23 cellular contexts compared by ENCODE assay signal in the genomic region with DNA sequence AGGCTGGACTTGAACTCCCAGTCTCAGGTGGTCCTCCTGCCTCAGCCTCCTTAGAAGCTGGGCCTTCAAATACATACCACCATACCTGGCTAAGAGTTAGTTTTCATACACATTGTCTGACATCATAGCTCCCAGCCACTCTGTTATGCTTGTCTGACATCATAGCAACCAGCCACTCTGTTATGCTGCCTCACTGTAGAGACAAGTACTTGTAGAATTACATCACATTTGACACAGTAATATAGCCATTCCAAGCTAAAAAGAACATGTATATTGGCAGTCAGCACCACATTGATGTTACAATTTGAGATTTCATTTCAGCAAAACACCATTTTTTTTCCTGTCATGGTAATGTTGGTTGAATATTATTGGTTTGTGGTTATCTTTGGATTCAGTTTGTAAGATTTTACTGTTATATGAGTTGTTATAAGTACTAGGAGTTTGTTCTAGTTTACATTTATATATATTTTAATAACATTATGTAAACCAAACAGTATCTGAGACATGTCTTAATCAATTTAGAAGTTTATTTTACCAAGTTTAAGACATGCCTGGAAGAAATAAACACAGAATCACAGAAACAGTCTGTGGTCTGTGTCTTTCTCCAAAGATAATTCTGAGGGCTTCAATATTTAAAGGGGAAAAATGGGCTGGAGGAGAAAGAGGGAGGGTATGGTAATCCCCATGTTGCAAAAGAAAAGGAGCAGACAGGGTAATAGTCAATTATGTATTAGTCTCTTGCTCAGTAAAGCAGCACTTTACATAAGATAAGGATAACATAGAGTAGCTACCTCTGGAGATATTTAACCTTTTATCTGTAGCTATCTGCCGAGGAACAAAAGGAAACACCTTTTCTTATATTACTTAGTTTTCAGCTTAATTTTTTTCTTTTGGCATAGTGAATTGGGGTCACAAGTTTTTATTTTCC. TPM values are rescaled to one million over a fixed set of nuclear protein-coding genes. Genes with fewer than 3 reads are reported as not detected.
DNase-seq lines count a peak whose midpoint lies in the region; ATAC-seq, FAIRE-seq and TF ChIP-seq lines count a peak whose summit lies in the region.
"Had no signal": no experiment of that assay in that cellular context is flagged by ENCODE, and none has a peak within 500 bp of the region (broad histone marks: within the 10 kb centered on the region; RNA-seq: fewer than 3 reads in every experiment).

No MANE protein-coding gene starts in this region.

- POLR2A ChIA-PET in H1 (lab: Charles Lee; ENCODE audit: partially characterized antibody) = no interaction called here

- no peak for TF ChIP-seq POLR2A in H1 (IDR thresholded peaks at IDR 0.05; ENCODE audit: control extremely low read depth in 1 of 2, low read depth in 2 of 2, low read length in 2 of 2)

- H3K14ac ChIP-seq in H1 (ENCODE audit: insufficient read length) (no peak overlapping the region), mesenchymal stem cell (ENCODE audit: low read length in 2 of 2) (no peak overlapping the region)

- no peak for TF ChIP-seq RAD21 in H1 (IDR thresholded peaks at IDR 0.05 in 1 of 2, conservative IDR thresholded peaks at IDR 0.05 in 1 of 2; ENCODE audit: low read depth in 2 of 2, low read length in 2 of 2)

- H3K23ac ChIP-seq in H1 (ENCODE audit: insufficient read length) = no peak overlapping the region
- H3K23ac ChIP-seq in mesenchymal stem cell (ENCODE audit: low read length in 2 of 2) = no peak overlapping the region

- no peak overlapping the region for H3K4me3 Mint-ChIP-seq in activated naive CD8-positive, alpha-beta T cell treated with anti-CD3 and anti-CD28 coated beads, Interleukin-2, amount 50 U/mL, for 24 hours
- H3K4me3 Mint-ChIP-seq: activated CD4-positive, alpha-beta T cell treated with anti-CD3 and anti-CD28 coated beads, Interleukin-2, amount 10 ng/mL, durations not matched to agents 7 days and 5 days; CD14-positive monocyte had no signal

- H3K18ac ChIP-seq in H1 (ENCODE audit: extremely low read depth, low read length) (no peak overlapping the region), mesenchymal stem cell (ENCODE audit: low read depth in 1 of 2, low read length in 2 of 2) (no peak overlapping the region)

- H3K4me1 ChIP-seq in H1 (replicated peaks in 1 of 4; ENCODE audit: control insufficient read depth in 3 of 4, insufficient read depth in 4 of 4, low read length in 3 of 4) (peaks cover 0 to 3% (median 0%) of the 10 kb centered on the region in 4 experiments; a peak in 2 of 7 replicates), mesenchymal stem cell (ENCODE audit: control insufficient read depth, insufficient read depth, low read depth, low read length) (no peaks in the 10 kb centered on the region)
- H3K4me1 ChIP-seq: tibial artery had no signal

- H4K91ac ChIP-seq in H1 (replicated peaks; ENCODE audit: insufficient read length, low read length) (no peak overlapping the region), mesenchymal stem cell (ENCODE audit: low read length) (no peak overlapping the region)

- H3K27ac ChIP-seq in H1 (ENCODE audit: low read depth, low read length) (no peak overlapping the region), mesenchymal stem cell (ENCODE audit: low read length, poor library complexity, severe bottlenecking) (no peak overlapping the region)
- H3K27ac ChIP-seq: GM23248, tibial artery had no signal

- no peak overlapping the region for H2AK5ac ChIP-seq in H1 (ENCODE audit: low read depth, low read length)
- H2AK5ac ChIP-seq in mesenchymal stem cell (ENCODE audit: low read length, severe bottlenecking) = no peak overlapping the region

- no peak for ATAC-seq in activated CD4-positive, CD25-positive, alpha-beta regulatory T cell treated with anti-CD3 and anti-CD28 coated beads, Interleukin-2, amount 50 U/mL, for 24 hours
- no peak for ATAC-seq in activated naive CD8-positive, alpha-beta T cell treated with anti-CD3 and anti-CD28 coated beads, Interleukin-2, amount 50 U/mL, for 24 hours
- ATAC-seq in GM21576 (IDR thresholded peaks at IDR 0.05; ENCODE audit: unreplicated experiment) = no peak

- H3K4ac ChIP-seq in H1 (replicated peaks; ENCODE audit: insufficient read length, low read depth, low read length) (no peak overlapping the region), mesenchymal stem cell (ENCODE audit: low read depth in 1 of 2, low read length in 2 of 2) (no peak overlapping the region)

- peaks cover 0 to 3% of the 10 kb centered on the region in 2 experiments for H4K20me1 ChIP-seq in H1 (replicated peaks in 1 of 2; ENCODE audit: control insufficient read depth in 1 of 2, insufficient read depth in 2 of 2, low read length in 2 of 2)

- no peak for TF ChIP-seq EP300 in H1 (IDR thresholded peaks at IDR 0.05; ENCODE audit: borderline replicate concordance in 1 of 2, low read depth in 2 of 2, low read length in 2 of 2)

- WGBS in H1 (ENCODE audit: extremely low coverage in 1 of 2, insufficient coverage in 1 of 2, insufficient read length in 1 of 2, insufficient replicate concordance in 2 of 2, low coverage in 1 of 2, low lambda C conversion rate in 2 of 2, missing lambda C conversion rate in 1 of 2), 2 experiments = 40% methylated on average over 1 of the region's 1 CpG; no CpG with 5 or more reads in 1 of the 2 experiments
- WGBS in mesenchymal stem cell = no CpG with 5 or more reads among the region's 1 CpG

- H2BK5ac ChIP-seq in H1 (ENCODE audit: low read depth, low read length) = no peak overlapping the region
- no peak overlapping the region for H2BK5ac ChIP-seq in mesenchymal stem cell (ENCODE audit: low read depth, low read length, poor library complexity, severe bottlenecking)

- H4K5ac ChIP-seq in H1 (ENCODE audit: insufficient read length, low read depth, low read length) = no peak overlapping the region

- H3K79me2 ChIP-seq in H1 (ENCODE audit: control insufficient read depth in 1 of 2, insufficient read depth in 2 of 2, low read length in 2 of 2) = peaks cover 3 to 40% of the 10 kb centered on the region in 2 experiments; a peak in 3 of 4 replicates

- no peaks in the 10 kb centered on the region for H3K27me3 ChIP-seq in H1 (replicated peaks in 1 of 4; ENCODE audit: control insufficient read depth in 3 of 4, extremely low read depth in 1 of 4, insufficient read depth in 3 of 4, low read length in 3 of 4)
- H3K27me3 ChIP-seq in mesenchymal stem cell (ENCODE audit: control insufficient read depth in 1 of 2, insufficient read depth in 1 of 2, low read length in 2 of 2) = no peaks in the 10 kb centered on the region
- H3K27me3 ChIP-seq: tibial artery had no signal

- H2BK20ac ChIP-seq in H1 (ENCODE audit: low read length) = no peak overlapping the region

- H3K9ac ChIP-seq in H1 (replicated peaks in 1 of 4; ENCODE audit: extremely low read depth in 1 of 4, low read depth in 3 of 4, low read length in 3 of 4) = no peak overlapping the region
- no peak overlapping the region for H3K9ac ChIP-seq in mesenchymal stem cell (ENCODE audit: low read length)
- H3K9ac ChIP-seq: GM23248 had no signal

- peaks cover 24% of the 10 kb centered on the region for H3K9me3 Mint-ChIP-seq in activated naive CD8-positive, alpha-beta T cell treated with anti-CD3 and anti-CD28 coated beads, Interleukin-2, amount 50 U/mL, for 24 hours

- H3K79me1 ChIP-seq in H1 (ENCODE audit: low read depth, low read length) = no peaks in the 10 kb centered on the region
- H3K79me1 ChIP-seq in mesenchymal stem cell (replicated peaks; ENCODE audit: low read length, poor library complexity, severe bottlenecking) = peaks cover 19% of the 10 kb centered on the region

- H3K36me3 Mint-ChIP-seq in activated naive CD8-positive, alpha-beta T cell treated with anti-CD3 and anti-CD28 coated beads, Interleukin-2, amount 50 U/mL, for 24 hours (ENCODE audit: low read depth) = peaks cover 37% of the 10 kb centered on the region

- H3K4me3 ChIP-seq in H1 (ENCODE audit: extremely low read depth in 1 of 4, insufficient read depth in 2 of 4, low read depth in 3 of 4, low read length in 4 of 4) = no peak overlapping the region
- no peak overlapping the region for H3K4me3 ChIP-seq in mesenchymal stem cell (ENCODE audit: insufficient read depth in 1 of 2, low read depth in 1 of 2, low read length in 2 of 2)
- H3K4me3 ChIP-seq: GM23248, tibial artery had no signal

- FAIRE-seq in H1 (lab: Jason Lieb, UNC) = no peak
- FAIRE-seq: endometrium, small intestine had no signal

- H3K4me1 Mint-ChIP-seq in activated naive CD8-positive, alpha-beta T cell treated with anti-CD3 and anti-CD28 coated beads, Interleukin-2, amount 50 U/mL, for 24 hours = peaks cover 10% of the 10 kb centered on the region

- H4K8ac ChIP-seq in H1 (ENCODE audit: extremely low read depth, insufficient read depth, low read length) (no peak overlapping the region), mesenchymal stem cell (ENCODE audit: low read length) (no peak overlapping the region)

- no peak for TF ChIP-seq CTCF in H1 (IDR thresholded peaks at IDR 0.05; ENCODE audit: control extremely low read depth in 1 of 3, insufficient read depth in 1 of 3, low read depth in 1 of 3, low read length in 3 of 3)

- H2BK12ac ChIP-seq in H1 (ENCODE audit: low read depth, low read length) (no peak overlapping the region), mesenchymal stem cell (ENCODE audit: low read length in 2 of 2) (no peak overlapping the region)

- H2BK15ac ChIP-seq in H1 (ENCODE audit: low read length) = no peak overlapping the region
- H2BK15ac ChIP-seq in mesenchymal stem cell (ENCODE audit: low read depth, poor library complexity, severe bottlenecking) = no peak overlapping the region

- no peak overlapping the region for H2AFZ ChIP-seq in H1 (ENCODE audit: low read length)
- H2AFZ ChIP-seq in mesenchymal stem cell (ENCODE audit: low read depth, low read length) = no peak overlapping the region
- H2AFZ ChIP-seq: GM23248 had no signal

- H3K4me2 ChIP-seq in H1 (ENCODE audit: insufficient read depth in 1 of 2, low read depth in 2 of 2, low read length in 2 of 2) (no peak overlapping the region), mesenchymal stem cell (ENCODE audit: low read length, poor library complexity, severe bottlenecking) (no peak overlapping the region)

- H3K27me3 Mint-ChIP-seq in activated naive CD8-positive, alpha-beta T cell treated with anti-CD3 and anti-CD28 coated beads, Interleukin-2, amount 50 U/mL, for 24 hours = no peaks in the 10 kb centered on the region
- H3K27me3 Mint-ChIP-seq: activated CD4-positive, alpha-beta T cell treated with anti-CD3 and anti-CD28 coated beads, Interleukin-2, amount 10 ng/mL, durations not matched to agents 7 days and 5 days had no signal

- no peak overlapping the region for H3K56ac ChIP-seq in H1 (replicated peaks; ENCODE audit: insufficient read length, low read depth, low read length)

- DNase-seq in H4 (ENCODE audit: low spot score) = peak; percentile 53
- DNase-seq in NCI-H69 (lab: John Stamatoyannopoulos, UW) = peak; percentile 15
- no peak for DNase-seq in H1 (ENCODE audit: low read depth in 1 of 2, low spot score in 2 of 2)
- peak; percentile 48 for DNase-seq in mesenchymal stem cell
- no peak for DNase-seq in activated naive CD8-positive, alpha-beta T cell treated with anti-CD3 and anti-CD28 coated beads, Interleukin-2, amount 50 U/mL, for 24 hours
- DNase-seq in hippocampal formation (lab: John Stamatoyannopoulos, UW) = no peak
- DNase-seq: activated CD4-positive, alpha-beta T cell treated with anti-CD3 and anti-CD28 coated beads, Interleukin-2, amount 10 ng/mL, durations not matched to agents 7 days and 5 days; activated naive CD4-positive, alpha-beta T cell treated with anti-CD3 and anti-CD28 coated beads, Interleukin-2, amount 50 U/mL, for 16 hours; activated T-cell treated with anti-CD3 and anti-CD28 coated beads for 4 hours; DND-41; GM23248; head of caudate nucleus; NCI-H1092; NK-92 treated with Interleukin-12 subunit alpha and Interleukin-12 subunit beta, amount 100 ng/mL, for 24 hours; occipital lobe; Right ventricle myocardium superior; T-helper 9 cell; tibial artery had no signal

- H3K23me2 ChIP-seq in H1 (ENCODE audit: low read depth, low read length) = no peaks in the 10 kb centered on the region

- CTCF ChIA-PET in H1 (lab: Charles Lee; ENCODE audit: partially characterized antibody) = no interaction called here

- H3K9me3 ChIP-seq in H1 (ENCODE audit: insufficient read depth in 2 of 2, low read depth in 1 of 2, low read length in 1 of 2) (peaks cover 0 to 3% of the 10 kb centered on the region in 2 experiments; a peak in 1 of 4 replicates), mesenchymal stem cell (ENCODE audit: control insufficient read depth, low read length) (peaks cover 15% of the 10 kb centered on the region)

- H2BK120ac ChIP-seq in H1 (replicated peaks; ENCODE audit: low read depth, low read length) (no peak overlapping the region), mesenchymal stem cell (ENCODE audit: low read depth, low read length) (no peak overlapping the region)

- H3K36me3 ChIP-seq in H1 (ENCODE audit: control insufficient read depth in 2 of 4, insufficient read depth in 4 of 4, low read length in 3 of 4) (no peaks in the 10 kb centered on the region), mesenchymal stem cell (ENCODE audit: control insufficient read depth in 1 of 2, insufficient read depth in 2 of 2, low read depth in 1 of 2, low read length in 2 of 2) (no peaks in the 10 kb centered on the region)

- H3K27ac Mint-ChIP-seq in activated naive CD8-positive, alpha-beta T cell treated with anti-CD3 and anti-CD28 coated beads, Interleukin-2, amount 50 U/mL, for 24 hours = no peak overlapping the region
- H3K27ac Mint-ChIP-seq: activated CD4-positive, alpha-beta T cell treated with anti-CD3 and anti-CD28 coated beads, Interleukin-2, amount 10 ng/mL, durations not matched to agents 7 days and 5 days had no signal

RNA-seq across cellular contexts. Expression of gene XPR1, which starts 43.0 kb away (rescaled TPM):
- total RNA-seq in H4 (2014; rRNA removed; shearing (Covaris generic)) = 16.9 and 23.5 TPM in 2 replicates
- 41.5 and 43.9 TPM in 2 replicates for total RNA-seq in H1 (2021; fragmentation: NEBNext Ultra II Directional; extraction: Animal tissue kit (Norgen Biotek cat#: 25700))
- polyA plus RNA-seq in H1 (2011; rRNA removed) = 20.0 and 28.6 TPM in 2 replicates
- 23.7 TPM for polyA plus RNA-seq in H1 (2011; cell fraction: cytosol; rRNA removed)
- polyA plus RNA-seq in H1 (2011; cell fraction: nucleus; rRNA removed) = 12.8 TPM
- polyA plus RNA-seq in H1 (2012, experiment 1 of 2) = 18.2 to 34.1 TPM (median 24.0 TPM) in 4 replicates
- 1.7 TPM for polyA plus RNA-seq in H1 (2012, experiment 2 of 2)
- 46.4 TPM for polyA plus RNA-seq in H1 (2013, experiment 1 of 2)
- 53.7 TPM for polyA plus RNA-seq in H1 (2013, experiment 2 of 2)
- 56.2 and 77.6 TPM in 2 replicates for polyA minus RNA-seq in H1 (2011; rRNA and poly(A)+ RNA removed)
- polyA minus RNA-seq in H1 (2011; cell fraction: cytosol; rRNA and poly(A)+ RNA removed) = 31.7 TPM
- polyA minus RNA-seq in H1 (2011; cell fraction: nucleus; rRNA and poly(A)+ RNA removed) = 31.3 TPM
- polyA plus RNA-seq in mesenchymal stem cell (2013, experiment 1 of 2) = 23.8 TPM
- 25.6 TPM for polyA plus RNA-seq in mesenchymal stem cell (2013, experiment 2 of 2)

Comparison
In these comparisons a context has a peak if more than half of its experiments do, and no peak if none do; other contexts are left out.
1. DNase-seq: peak in H4 (single experiment), NCI-H69 (single experiment) and mesenchymal stem cell (single experiment); none in H1 (0 of 2), activated naive CD8-positive, alpha-beta T cell treated with anti-CD3 and anti-CD28 coated beads, Interleukin-2, amount 50 U/mL, for 24 hours (single experiment) and hippocampal formation (0 of 2).